In genomic region chr7:29684146-29684786, GRCh38 we compare ENCODE assay signal across 8 cellular contexts.
A peak's percentile ranks its signal among the peaks of the same experiment; 100 is the strongest.
DNase-seq lines count a peak whose midpoint lies in the region; ATAC-seq, FAIRE-seq and TF ChIP-seq lines count a peak whose summit lies in the region.
"Not testable (repeated sequence)": the region's sequence is repeated elsewhere in the genome, so short reads cannot be mapped to it uniquely, and the experiment has no call there.

No MANE protein-coding gene starts in this region.

- TF ChIP-seq CTCF in activated CD8-positive, alpha-beta T cell treated with anti-CD3 and anti-CD28 coated beads for 36 hours (IDR thresholded peaks at IDR 0.05); epithelial cell of esophagus (IDR thresholded peaks at IDR 0.05; ENCODE audit: insufficient read depth, low read depth, low read length, missing control alignments); HepG2 (CRISPR knock-in tag; IDR thresholded peaks at IDR 0.05); sigmoid colon (IDR thresholded peaks at IDR 0.05): not testable (repeated sequence)

- peak overlapping the region; percentile 76 to 91 (median 88) for H3K4me2 ChIP-seq in BLaER1 treated with 17β-estradiol and CSF1 and Interleukin-3, amounts not matched to agents 10 nM and 100 nM
- peak overlapping the region; percentile 60 for H3K4me2 ChIP-seq in HepG2 (ENCODE audit: low read depth, low read length)

- H3K4me3 Mint-ChIP-seq in activated CD8-positive, alpha-beta T cell treated with anti-CD3 and anti-CD28 coated beads for 36 hours = peak overlapping the region; percentile 78

- H3K27me3 ChIP-seq in BLaER1 treated with 17β-estradiol and CSF1 and Interleukin-3, amounts not matched to agents 10 nM and 100 nM = peaks cover 0 to 14% (median 4%) of the 10 kb centered on the region in 11 experiments; a peak in 9 of 22 replicates
- not testable (repeated sequence) for H3K27me3 ChIP-seq in HepG2 (ENCODE audit: control insufficient read depth in 1 of 2, insufficient read depth in 2 of 2, low read length in 2 of 2); sigmoid colon

- POLR2A ChIA-PET in activated CD8-positive, alpha-beta T cell treated with anti-CD3 and anti-CD28 coated beads for 36 hours (lab: Charles Lee); HepG2 (lab: Yijun Ruan, JAX): not testable (repeated sequence)

- H3K4me3 ChIP-seq in BLaER1 treated with 17β-estradiol and CSF1 and Interleukin-3, amounts not matched to agents 10 nM and 100 nM = peak overlapping the region; percentile 83 to 95 (median 90)
- H3K4me3 ChIP-seq in epithelial cell of esophagus (ENCODE audit: low read length) (peak overlapping the region; percentile 52), HepG2 (replicated peaks in 1 of 3; ENCODE audit: insufficient read depth in 1 of 3, low read depth in 2 of 3, low read length in 3 of 3) (peak overlapping the region; percentile 74 to 81 (median 77); a peak in 5 of 6 replicates), sigmoid colon (peak overlapping the region; percentile 74 to 97 (median 88))

- BruUV-seq in HepG2 (replicated peaks; lab: Mats Ljungman, UMichigan) = not testable (repeated sequence)

- not testable (repeated sequence) for H3K79me2 ChIP-seq in HepG2 (ENCODE audit: insufficient read depth, low read length)

- not testable (repeated sequence) for H3K4me1 Mint-ChIP-seq in activated CD8-positive, alpha-beta T cell treated with anti-CD3 and anti-CD28 coated beads for 36 hours (ENCODE audit: low read depth)

- TF ChIP-seq RAD21 in HepG2 (CRISPR knock-in tag; IDR thresholded peaks at IDR 0.05) = not testable (repeated sequence)

- H3K27me3 Mint-ChIP-seq in activated CD8-positive, alpha-beta T cell treated with anti-CD3 and anti-CD28 coated beads for 36 hours = peaks cover 19% of the 10 kb centered on the region

- H3K9me3 Mint-ChIP-seq in activated CD8-positive, alpha-beta T cell treated with anti-CD3 and anti-CD28 coated beads for 36 hours = not testable (repeated sequence)

- not testable (repeated sequence) for H3K36me3 Mint-ChIP-seq in activated CD8-positive, alpha-beta T cell treated with anti-CD3 and anti-CD28 coated beads for 36 hours (ENCODE audit: low read depth)

- peak; percentile 19 for DNase-seq in NCI-H82 treated with DMSO at 0.1 percent for 48 hours (lab: John Stamatoyannopoulos, UW; ENCODE audit: unreplicated experiment)
- DNase-seq in activated CD8-positive, alpha-beta T cell treated with anti-CD3 and anti-CD28 coated beads for 36 hours; epithelial cell of esophagus (ENCODE audit: low read depth); HepG2 (ENCODE audit: low spot score); sigmoid colon: not testable (repeated sequence)

- not testable (repeated sequence) for TF ChIP-seq EP300 in HepG2 (IDR thresholded peaks at IDR 0.05; ENCODE audit: low read depth in 2 of 2, low read length in 2 of 2); HepG2 (CRISPR knock-in tag; IDR thresholded peaks at IDR 0.05; ENCODE audit: borderline replicate concordance); sigmoid colon (IDR thresholded peaks at IDR 0.05)

- in situ Hi-C loops in HepG2 (cut with HindIII; ENCODE audit: extremely low pct_ligation_motif_present, low pct_unique_long_range_greater_than_20kb) = not testable (repeated sequence)

- under 1% methylated on average over 24 of the region's 34 CpGs for WGBS in HepG2 (ENCODE audit: low lambda C conversion rate)
- 0 to 1% methylated on average over 31 to 32 of the region's 34 CpGs for WGBS in sigmoid colon, 2 donors

- H3K27ac ChIP-seq in BLaER1 treated with 17β-estradiol and CSF1 and Interleukin-3, amounts not matched to agents 10 nM and 100 nM = peak overlapping the region in 10 of 11 experiments; percentile 75 to 85 (median 83); a peak in 19 of 22 replicates
- peak overlapping the region; percentile 84 for H3K27ac ChIP-seq in HepG2 (ENCODE audit: extremely low read length, insufficient read depth, low read length)
- peak overlapping the region; percentile 93 to 99 (median 96) for H3K27ac ChIP-seq in sigmoid colon

- not testable (repeated sequence) for TF ChIP-seq POLR2A in HepG2 (IDR thresholded peaks at IDR 0.05; ENCODE audit: insufficient read depth in 1 of 2, low read depth in 2 of 2, low read length in 2 of 2); sigmoid colon (IDR thresholded peaks at IDR 0.05)

- peak; percentile 8 for ATAC-seq in GM19452 (IDR thresholded peaks at IDR 0.05; ENCODE audit: unreplicated experiment)
- ATAC-seq in HG03064 (IDR thresholded peaks at IDR 0.05; ENCODE audit: low read depth, unreplicated experiment) = peak; percentile 49
- peak; percentile 43 for ATAC-seq in activated CD8-positive, alpha-beta T cell treated with anti-CD3 and anti-CD28 coated beads for 36 hours
- ATAC-seq in HepG2 = peak; percentile 57

- H4K20me1 ChIP-seq in BLaER1 treated with 17β-estradiol and CSF1 and Interleukin-3, amounts not matched to agents 10 nM and 100 nM; HepG2 (ENCODE audit: insufficient read depth, low read length): not testable (repeated sequence)

- not testable (repeated sequence) for FAIRE-seq in HepG2 (lab: Jason Lieb, UNC)

- H2AFZ ChIP-seq in HepG2 (ENCODE audit: low read length) = not testable (repeated sequence)

- intact Hi-C loops in activated CD8-positive, alpha-beta T cell treated with anti-CD3 and anti-CD28 coated beads for 36 hours (cut with micrococcal nuclease); HepG2 (cut with micrococcal nuclease; ENCODE audit: unreplicated experiment); sigmoid colon (cut with DNase I): not testable (repeated sequence)

- not testable (repeated sequence) for H3K4me1 ChIP-seq in BLaER1 treated with 17β-estradiol and CSF1 and Interleukin-3, amounts not matched to agents 10 nM and 100 nM; HepG2 (ENCODE audit: insufficient read depth, low read length)
- H3K4me1 ChIP-seq in sigmoid colon = peaks cover 0 to 18% (median 8%) of the 10 kb centered on the region in 4 donors

- CTCF ChIA-PET in activated CD8-positive, alpha-beta T cell treated with anti-CD3 and anti-CD28 coated beads for 36 hours (lab: Charles Lee); HepG2 (lab: Yijun Ruan, JAX; ENCODE audit: low intra/inter-chr PET ratio, low total read pairs): not testable (repeated sequence)

- H3K9me3 ChIP-seq in BLaER1 treated with 17β-estradiol and CSF1 and Interleukin-3, amounts not matched to agents 10 nM and 100 nM (replicated peaks in 1 of 11); HepG2 (ENCODE audit: low read length); sigmoid colon: not testable (repeated sequence)

- not testable (repeated sequence) for H3K36me3 ChIP-seq in BLaER1 treated with 17β-estradiol and CSF1 and Interleukin-3, amounts not matched to agents 10 nM and 100 nM; HepG2 (replicated peaks in 1 of 2; ENCODE audit: control insufficient read depth in 1 of 2, insufficient read depth in 2 of 2, low read length in 2 of 2); sigmoid colon

- peak overlapping the region; percentile 82 to 90 (median 85); a peak in 21 of 22 replicates for H3K9ac ChIP-seq in BLaER1 treated with 17β-estradiol and CSF1 and Interleukin-3, amounts not matched to agents 10 nM and 100 nM
- peak overlapping the region; percentile 78 for H3K9ac ChIP-seq in HepG2 (ENCODE audit: insufficient read depth, low read depth, low read length)

- H3K27ac Mint-ChIP-seq in activated CD8-positive, alpha-beta T cell treated with anti-CD3 and anti-CD28 coated beads for 36 hours = not testable (repeated sequence)

TF ChIP-seq in HepG2, 621 proteins besides CTCF, POLR2A, EP300 and RAD21 (continues in another document):
- peak; percentile 5; the same call in 1 of the 2 replicates for TF ChIP-seq PHF8 (CRISPR knock-in tag; IDR thresholded peaks at IDR 0.05)
- TF ChIP-seq, protein P1, sequence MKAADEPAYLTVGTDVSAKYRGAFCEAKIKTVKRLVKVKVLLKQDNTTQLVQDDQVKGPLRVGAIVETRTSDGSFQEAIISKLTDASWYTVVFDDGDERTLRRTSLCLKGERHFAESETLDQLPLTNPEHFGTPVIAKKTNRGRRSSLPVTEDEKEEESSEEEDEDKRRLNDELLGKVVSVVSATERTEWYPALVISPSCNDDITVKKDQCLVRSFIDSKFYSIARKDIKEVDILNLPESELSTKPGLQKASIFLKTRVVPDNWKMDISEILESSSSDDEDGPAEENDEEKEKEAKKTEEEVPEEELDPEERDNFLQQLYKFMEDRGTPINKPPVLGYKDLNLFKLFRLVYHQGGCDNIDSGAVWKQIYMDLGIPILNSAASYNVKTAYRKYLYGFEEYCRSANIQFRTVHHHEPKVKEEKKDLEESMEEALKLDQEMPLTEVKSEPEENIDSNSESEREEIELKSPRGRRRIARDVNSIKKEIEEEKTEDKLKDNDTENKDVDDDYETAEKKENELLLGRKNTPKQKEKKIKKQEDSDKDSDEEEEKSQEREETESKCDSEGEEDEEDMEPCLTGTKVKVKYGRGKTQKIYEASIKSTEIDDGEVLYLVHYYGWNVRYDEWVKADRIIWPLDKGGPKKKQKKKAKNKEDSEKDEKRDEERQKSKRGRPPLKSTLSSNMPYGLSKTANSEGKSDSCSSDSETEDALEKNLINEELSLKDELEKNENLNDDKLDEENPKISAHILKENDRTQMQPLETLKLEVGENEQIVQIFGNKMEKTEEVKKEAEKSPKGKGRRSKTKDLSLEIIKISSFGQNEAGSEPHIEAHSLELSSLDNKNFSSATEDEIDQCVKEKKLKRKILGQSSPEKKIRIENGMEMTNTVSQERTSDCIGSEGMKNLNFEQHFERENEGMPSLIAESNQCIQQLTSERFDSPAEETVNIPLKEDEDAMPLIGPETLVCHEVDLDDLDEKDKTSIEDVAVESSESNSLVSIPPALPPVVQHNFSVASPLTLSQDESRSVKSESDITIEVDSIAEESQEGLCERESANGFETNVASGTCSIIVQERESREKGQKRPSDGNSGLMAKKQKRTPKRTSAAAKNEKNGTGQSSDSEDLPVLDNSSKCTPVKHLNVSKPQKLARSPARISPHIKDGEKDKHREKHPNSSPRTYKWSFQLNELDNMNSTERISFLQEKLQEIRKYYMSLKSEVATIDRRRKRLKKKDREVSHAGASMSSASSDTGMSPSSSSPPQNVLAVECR (CRISPR knock-in tag; IDR thresholded peaks at IDR 0.05; ENCODE audit: borderline replicate concordance) = peak; percentile 63
- TF ChIP-seq TBX2 (CRISPR knock-in tag; IDR thresholded peaks at IDR 0.05; ENCODE audit: borderline replicate concordance) = 0 out of 2 replicates have a peak, but pooled peaks have one; percentile 47
